ENCODE assay signal across 11 cellular contexts in genomic region chr15:63983071-63983711, GRCh38.
A peak's percentile ranks its signal among the peaks of the same experiment; 100 is the strongest.
DNase-seq lines count a peak whose midpoint lies in the region; FAIRE-seq and TF ChIP-seq lines count a peak whose summit lies in the region.
"Had no signal": no experiment of that assay in that cellular context is flagged by ENCODE, and none has a peak within 500 bp of the region (broad histone marks: within the 10 kb centered on the region; RNA-seq: fewer than 3 reads in every experiment).

No MANE protein-coding gene starts in this region.

- H3K18ac ChIP-seq in H1 (ENCODE audit: extremely low read depth, low read length): peak overlapping the region; percentile 38; the same call in 1 of the 2 replicates

- H2AK5ac ChIP-seq in H1 (ENCODE audit: low read depth, low read length): no peak overlapping the region

- TF ChIP-seq EP300 in H1 (IDR thresholded peaks at IDR 0.05; ENCODE audit: borderline replicate concordance in 1 of 2, low read depth in 2 of 2, low read length in 2 of 2): no peak

- 0 out of 2 replicates have a peak overlapping the region, but pooled peaks have one; percentile 27 for H2BK5ac ChIP-seq in H1 (ENCODE audit: low read depth, low read length)

- H3K4me2 ChIP-seq in H1 (ENCODE audit: insufficient read depth in 1 of 2, low read depth in 2 of 2, low read length in 2 of 2): no peak overlapping the region
- no peak overlapping the region for H3K4me2 ChIP-seq in osteoblast (ENCODE audit: insufficient read depth, low read length)

- POLR2A ChIA-PET in H1 (lab: Charles Lee; ENCODE audit: partially characterized antibody): interaction anchor here (0.9 kb wide), 1 partner anchor 11 kb away, joined by 3 read pairs; no protein-coding TSS in a partner anchor
- POLR2A ChIA-PET in HEK293T (lab: Yijun Ruan, JAX): no interaction called here

- H3K4me3 ChIP-seq in H1 (ENCODE audit: extremely low read depth in 1 of 4, insufficient read depth in 2 of 4, low read depth in 3 of 4, low read length in 4 of 4) (no peak overlapping the region), osteoblast (ENCODE audit: insufficient read depth, low read length) (no peak overlapping the region)
- H3K4me3 ChIP-seq: GM23248, sigmoid colon had no signal

- CTCF ChIA-PET in H1 (lab: Charles Lee; ENCODE audit: partially characterized antibody) (interaction anchor here (0.7 to 10.0 kb wide), 36 partner anchors 9 to 381 kb away, joined by 3 to 102 read pairs (median 4); partner anchors contain the start of gene DAPK2), HEK293T (lab: Yijun Ruan, JAX) (no interaction called here)

- H2BK12ac ChIP-seq in H1 (ENCODE audit: low read depth, low read length): no peak overlapping the region

- H3K36me3 ChIP-seq in H1 (ENCODE audit: control insufficient read depth in 2 of 4, insufficient read depth in 4 of 4, low read length in 3 of 4) (no peaks in the 10 kb centered on the region), osteoblast (ENCODE audit: insufficient read depth, low read length) (no peaks in the 10 kb centered on the region)
- H3K36me3 ChIP-seq: sigmoid colon had no signal

- no peak overlapping the region for H3K14ac ChIP-seq in H1 (ENCODE audit: insufficient read length)

- no peak overlapping the region for H3K23ac ChIP-seq in H1 (ENCODE audit: insufficient read length)

- DNase-seq in GM10266 (ENCODE audit: extremely low spot score) (no peak), NCI-H1694 treated with DMSO at 0.1 percent for 48 hours (lab: John Stamatoyannopoulos, UW) (peak; percentile 54), H1 (ENCODE audit: low read depth in 1 of 2, low spot score in 2 of 2) (peak in 1 of 2 experiments; percentile 65), osteoblast (ENCODE audit: insufficient read length, low spot score, missing footprints) (no peak), DMS79 (lab: John Stamatoyannopoulos, UW) (no peak), NCI-H2196 (lab: John Stamatoyannopoulos, UW; ENCODE audit: unreplicated experiment) (no peak), HEK293T (ENCODE audit: extremely low spot score) (no peak)
- no peak for DNase-seq in stimulated activated CD4-positive, alpha-beta T cell treated with anti-CD3 and anti-CD28 coated beads, Interleukin-4, amount 100 ng/mL, for 4 hours
- DNase-seq: GM23248, mesenchymal stem cell, sigmoid colon had no signal

- H2AFZ ChIP-seq in H1 (ENCODE audit: low read length) (0 out of 2 replicates have a peak overlapping the region, but pooled peaks have one; percentile 47), osteoblast (ENCODE audit: low read length) (no peak overlapping the region)
- H2AFZ ChIP-seq: GM23248 had no signal

- no peak overlapping the region for H4K5ac ChIP-seq in H1 (ENCODE audit: insufficient read length, low read depth, low read length)

- H4K8ac ChIP-seq in H1 (ENCODE audit: extremely low read depth, insufficient read depth, low read length): peak overlapping the region; percentile 38

- H3K56ac ChIP-seq in H1 (replicated peaks; ENCODE audit: insufficient read length, low read depth, low read length): no peak overlapping the region

- H3K27ac ChIP-seq in H1 (ENCODE audit: low read depth, low read length) (no peak overlapping the region), osteoblast (ENCODE audit: low read depth, low read length) (no peak overlapping the region)
- H3K27ac ChIP-seq: GM23248, sigmoid colon had no signal

- TF ChIP-seq POLR2A in H1 (IDR thresholded peaks at IDR 0.05; ENCODE audit: control extremely low read depth in 1 of 2, low read depth in 2 of 2, low read length in 2 of 2): no peak

- H3K9me3 ChIP-seq in H1 (ENCODE audit: insufficient read depth in 2 of 2, low read depth in 1 of 2, low read length in 1 of 2) (no peaks in the 10 kb centered on the region), osteoblast (ENCODE audit: low read depth, low read length) (no peaks in the 10 kb centered on the region)
- H3K9me3 ChIP-seq: sigmoid colon had no signal

- WGBS in H1 (ENCODE audit: extremely low coverage in 1 of 2, insufficient coverage in 1 of 2, insufficient read length in 1 of 2, insufficient replicate concordance in 2 of 2, low coverage in 1 of 2, low lambda C conversion rate in 2 of 2, missing lambda C conversion rate in 1 of 2), 2 experiments: 87% methylated on average over 19 of the region's 19 CpGs; no CpG with 5 or more reads in 1 of the 2 experiments

- no peak overlapping the region for H2BK15ac ChIP-seq in H1 (ENCODE audit: low read length)

- FAIRE-seq in H1 (lab: Jason Lieb, UNC): no peak

- no peaks in the 10 kb centered on the region for H3K27me3 ChIP-seq in H1 (replicated peaks in 1 of 4; ENCODE audit: control insufficient read depth in 3 of 4, extremely low read depth in 1 of 4, insufficient read depth in 3 of 4, low read length in 3 of 4)
- H3K27me3 ChIP-seq in osteoblast (ENCODE audit: insufficient read depth, low read length): no peaks in the 10 kb centered on the region
- H3K27me3 ChIP-seq: sigmoid colon had no signal

- H2BK20ac ChIP-seq in H1 (ENCODE audit: low read length): no peak overlapping the region

- no peak overlapping the region for H4K91ac ChIP-seq in H1 (replicated peaks; ENCODE audit: insufficient read length, low read length)

- H3K79me1 ChIP-seq in H1 (ENCODE audit: low read depth, low read length): no peaks in the 10 kb centered on the region

- no peak overlapping the region for H3K9ac ChIP-seq in H1 (replicated peaks in 1 of 4; ENCODE audit: extremely low read depth in 1 of 4, low read depth in 3 of 4, low read length in 3 of 4)
- H3K9ac ChIP-seq: GM23248 had no signal

- no peak overlapping the region for H2BK120ac ChIP-seq in H1 (replicated peaks; ENCODE audit: low read depth, low read length)

- peak; percentile 84 to 86 for TF ChIP-seq RAD21 in H1 (IDR thresholded peaks at IDR 0.05 in 1 of 2, conservative IDR thresholded peaks at IDR 0.05 in 1 of 2; ENCODE audit: low read depth in 2 of 2, low read length in 2 of 2)

- H3K4me1 ChIP-seq in H1 (replicated peaks in 1 of 4; ENCODE audit: control insufficient read depth in 3 of 4, insufficient read depth in 4 of 4, low read length in 3 of 4): peaks cover 0 to 3% (median 0%) of the 10 kb centered on the region in 4 experiments; a peak in 1 of 7 replicates
- peaks cover 3% of the 10 kb centered on the region for H3K4me1 ChIP-seq in osteoblast (ENCODE audit: insufficient read depth, low read length)

- peak; percentile 37 for TF ChIP-seq CTCF in GM10266 (IDR thresholded peaks at IDR 0.05; ENCODE audit: control insufficient read depth, insufficient read depth, low read depth, missing control alignments)
- peak; percentile 73 to 80 (median 76) for TF ChIP-seq CTCF in H1 (IDR thresholded peaks at IDR 0.05; ENCODE audit: control extremely low read depth in 1 of 3, insufficient read depth in 1 of 3, low read depth in 1 of 3, low read length in 3 of 3)
- peak; percentile 28 for TF ChIP-seq CTCF in osteoblast (IDR thresholded peaks at IDR 0.05; ENCODE audit: extremely low read depth, low read depth, low read length)

- no peaks in the 10 kb centered on the region for H3K23me2 ChIP-seq in H1 (ENCODE audit: low read depth, low read length)

- no peak overlapping the region for H3K4ac ChIP-seq in H1 (replicated peaks; ENCODE audit: insufficient read length, low read depth, low read length)

- H3K79me2 ChIP-seq in H1 (ENCODE audit: control insufficient read depth in 1 of 2, insufficient read depth in 2 of 2, low read length in 2 of 2) (no peaks in the 10 kb centered on the region), osteoblast (ENCODE audit: insufficient read depth, low read length) (no peaks in the 10 kb centered on the region)

- no peaks in the 10 kb centered on the region for H4K20me1 ChIP-seq in H1 (replicated peaks in 1 of 2; ENCODE audit: control insufficient read depth in 1 of 2, insufficient read depth in 2 of 2, low read length in 2 of 2)
- H4K20me1 ChIP-seq in osteoblast (ENCODE audit: insufficient read depth, low read length): no peaks in the 10 kb centered on the region

TF ChIP-seq in H1, 55 proteins besides CTCF, POLR2A, EP300 and RAD21:
- TF ChIP-seq SIX5 (IDR thresholded peaks at IDR 0.05; ENCODE audit: low read depth, low read length) (no peak), MAX (IDR thresholded peaks at IDR 0.05) (0 out of 2 replicates have a peak, but pooled peaks have one; percentile 14), CTBP2 (IDR thresholded peaks at IDR 0.05; ENCODE audit: borderline replicate concordance, insufficient read depth, insufficient read length, low read length) (no peak)
- TF ChIP-seq, protein P1, sequence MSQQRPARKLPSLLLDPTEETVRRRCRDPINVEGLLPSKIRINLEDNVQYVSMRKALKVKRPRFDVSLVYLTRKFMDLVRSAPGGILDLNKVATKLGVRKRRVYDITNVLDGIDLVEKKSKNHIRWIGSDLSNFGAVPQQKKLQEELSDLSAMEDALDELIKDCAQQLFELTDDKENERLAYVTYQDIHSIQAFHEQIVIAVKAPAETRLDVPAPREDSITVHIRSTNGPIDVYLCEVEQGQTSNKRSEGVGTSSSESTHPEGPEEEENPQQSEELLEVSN (IDR thresholded peaks at IDR 0.05): peak; percentile 42; the same call in 1 of the 2 replicates
TF ChIP-seq in H1: peak in this region for 2.

TF ChIP-seq in HEK293T, 16 proteins besides CTCF, POLR2A, EP300 and RAD21:
- TF ChIP-seq ZNF384 (IDR thresholded peaks at IDR 0.05): no peak
- TF ChIP-seq FOXM1 (IDR thresholded peaks at IDR 0.05; ENCODE audit: borderline replicate concordance): no peak
- no peak for TF ChIP-seq LEF1 (IDR thresholded peaks at IDR 0.05; ENCODE audit: borderline replicate concordance)
- TF ChIP-seq FOXK2 (IDR thresholded peaks at IDR 0.05): no peak
- TF ChIP-seq HDGF (IDR thresholded peaks at IDR 0.05; ENCODE audit: borderline replicate concordance): no peak
- TF ChIP-seq TARDBP (IDR thresholded peaks at IDR 0.05): no peak
- TF ChIP-seq NFRKB (IDR thresholded peaks at IDR 0.05): no peak
- TF ChIP-seq ARNT (IDR thresholded peaks at IDR 0.05): no peak
- no peak for TF ChIP-seq PKNOX1 (IDR thresholded peaks at IDR 0.05)
- TF ChIP-seq BHLHE40 (IDR thresholded peaks at IDR 0.05; ENCODE audit: borderline replicate concordance): no peak
- no peak for TF ChIP-seq CTBP1 (IDR thresholded peaks at IDR 0.05; ENCODE audit: borderline replicate concordance)
- no peak for TF ChIP-seq SP1 (IDR thresholded peaks at IDR 0.05)
- no peak for TF ChIP-seq SUZ12 (IDR thresholded peaks at IDR 0.05)
- no peak for TF ChIP-seq L3MBTL2 (conservative IDR thresholded peaks at IDR 0.05)
- TF ChIP-seq ELF4 (IDR thresholded peaks at IDR 0.05): no peak
- no peak for TF ChIP-seq FOXA1 (IDR thresholded peaks at IDR 0.05)
